In genomic region chr2:195818521-195818920, GRCh38 we compare ENCODE assay signal across 25 cellular contexts.
A peak's percentile ranks its signal among the peaks of the same experiment; 100 is the strongest.
DNase-seq lines count a peak whose midpoint lies in the region; ATAC-seq and TF ChIP-seq lines count a peak whose summit lies in the region.
"Had no signal": no experiment of that assay in that cellular context is flagged by ENCODE, and none has a peak within 500 bp of the region (broad histone marks: within the 10 kb centered on the region; RNA-seq: fewer than 3 reads in every experiment).

No MANE protein-coding gene starts in this region.

- WGBS in IMR-90 (ENCODE audit: extremely low coverage in 2 of 2, insufficient read length in 1 of 2), 2 experiments, result no CpG with 5 or more reads among the region's 3 CpGs

- no peak overlapping the region for H4K5ac ChIP-seq in IMR-90 (ENCODE audit: low read depth, low read length)

- H3K4me2 ChIP-seq in IMR-90 (ENCODE audit: low read depth, low read length), result peak overlapping the region; percentile 49; the same call in 1 of the 2 replicates
- H3K4me2 ChIP-seq: smooth muscle cell had no signal

- no peak overlapping the region for H2AFZ ChIP-seq in IMR-90 (replicated peaks; ENCODE audit: low read length, poor library complexity)

- H3K4me3 ChIP-seq in IMR-90 (ENCODE audit: insufficient read depth, low read depth, low read length) (no peak overlapping the region), colonic mucosa (no peak overlapping the region), mucosa of descending colon (no peak overlapping the region)
- H3K4me3 ChIP-seq: cardiac muscle cell, dorsolateral prefrontal cortex, gastroesophageal sphincter, lung, smooth muscle cell, thoracic aorta had no signal

- no peak overlapping the region for H2BK5ac ChIP-seq in IMR-90 (ENCODE audit: low read depth, low read length, poor library complexity, severe bottlenecking)

- no peaks in the 10 kb centered on the region for H3K27me3 ChIP-seq in IMR-90 (ENCODE audit: control insufficient read depth, insufficient read depth, low read length)
- no peaks in the 10 kb centered on the region for H3K27me3 ChIP-seq in colonic mucosa
- H3K27me3 ChIP-seq: cardiac muscle cell, dorsolateral prefrontal cortex, gastroesophageal sphincter had no signal

- DNase-seq in DMS53 (lab: John Stamatoyannopoulos, UW) (peak; percentile 50), IMR-90 (peak; percentile 90), colonic mucosa (peak; percentile 34), mucosa of descending colon (peak in 2 of 3 donors; percentile 29 to 35), T-helper 9 cell (no peak), ecto neural progenitor cell (ENCODE audit: low spot score) (no peak)
- DNase-seq: activated naive CD4-positive, alpha-beta T cell treated with Interleukin-2 at 50 U/mL for 16 hours; activated T-cell treated with anti-CD3 and anti-CD28 coated beads, Interleukin-2, amount 50 U/mL, for 4 hours; amniotic stem cell; CD4-positive, alpha-beta T cell; dorsolateral prefrontal cortex; kidney; NCI-H1417 treated with DMSO at 0.1 percent for 48 hours; NCI-H2107; nucleus accumbens; stimulated activated CD4-positive, alpha-beta T cell treated with anti-CD3 and anti-CD28 coated beads, Interleukin-2, amount 100 ng/mL, for 48 hours; stimulated activated naive CD4-positive, alpha-beta T cell had no signal

- no peak for TF ChIP-seq POLR2A in IMR-90 (IDR thresholded peaks at IDR 0.05; ENCODE audit: low read depth, low read length)

- H4K20me1 ChIP-seq in IMR-90 (ENCODE audit: insufficient read depth, low read length), result no peaks in the 10 kb centered on the region

- POLR2A ChIA-PET in IMR-90 (lab: Charles Lee; ENCODE audit: unreplicated experiment), result no interaction called here

- H2BK15ac ChIP-seq in IMR-90 (ENCODE audit: low read depth, low read length), result no peak overlapping the region; the same call in 2 of the 3 replicates

- H3K14ac ChIP-seq in IMR-90 (replicated peaks; ENCODE audit: low read depth, low read length), result no peak overlapping the region

- TF ChIP-seq CTCF in IMR-90 (conservative IDR thresholded peaks at IDR 0.05; ENCODE audit: low read depth, low read length), result no peak
- no peak for TF ChIP-seq CTCF in colonic mucosa (IDR thresholded peaks at IDR 0.05)
- no peak for TF ChIP-seq CTCF in mucosa of descending colon (IDR thresholded peaks at IDR 0.05)

- no peaks in the 10 kb centered on the region for H3K79me1 ChIP-seq in IMR-90 (ENCODE audit: low read depth in 1 of 2, low read length in 2 of 2)

- no peak overlapping the region for H2AK5ac ChIP-seq in IMR-90 (ENCODE audit: low read depth, low read length)

- H2BK120ac ChIP-seq in IMR-90 (ENCODE audit: low read depth, low read length), result 0 out of 2 replicates have a peak overlapping the region, but pooled peaks have one; percentile 68

- H3K9me3 ChIP-seq in IMR-90 (ENCODE audit: control insufficient read depth, insufficient read depth, low read length) (no peaks in the 10 kb centered on the region), colonic mucosa (no peaks in the 10 kb centered on the region), mucosa of descending colon (no peaks in the 10 kb centered on the region)
- H3K9me3 ChIP-seq: gastroesophageal sphincter, thoracic aorta had no signal

- intact Hi-C loops in IMR-90 (cut with micrococcal nuclease) (no loop called here), colonic mucosa (cut with DNase I) (no loop called here), mucosa of descending colon (cut with DNase I, micrococcal nuclease) (no loop called here)

- CTCF ChIA-PET in IMR-90 (lab: Yijun Ruan, JAX), result no interaction called here

- H3K27ac ChIP-seq in IMR-90 (ENCODE audit: insufficient read depth, low read length) (no peak overlapping the region), colonic mucosa (no peak overlapping the region)
- H3K27ac ChIP-seq: cardiac muscle cell, dorsolateral prefrontal cortex, gastroesophageal sphincter, thoracic aorta had no signal

- H3K23ac ChIP-seq in IMR-90 (ENCODE audit: low read depth, low read length), result no peak overlapping the region; the same call in 1 of the 2 replicates

- dilution Hi-C loops in IMR-90 (cut with HindIII; ENCODE audit: low sequenced_read_pairs, unreplicated experiment), result no loop called here

- peak overlapping the region; percentile 77; the same call in 1 of the 2 replicates for H3K18ac ChIP-seq in IMR-90 (ENCODE audit: low read depth, low read length)

- H3K56ac ChIP-seq in IMR-90 (ENCODE audit: extremely low read depth, insufficient read depth, low read length), result no peak overlapping the region

- peak overlapping the region; percentile 62; the same call in 1 of the 2 replicates for H3K4ac ChIP-seq in IMR-90 (ENCODE audit: low read depth, low read length)

- H3K9me1 ChIP-seq in IMR-90 (ENCODE audit: insufficient read depth, low read length), result peaks cover 3% of the 10 kb centered on the region; the same call in 1 of the 2 replicates

- H3K4me1 ChIP-seq in IMR-90 (ENCODE audit: control insufficient read depth, insufficient read depth, low read length), result peaks cover 9% of the 10 kb centered on the region
- H3K4me1 ChIP-seq in colonic mucosa, result no peaks in the 10 kb centered on the region
- H3K4me1 ChIP-seq in mucosa of descending colon (ENCODE audit: low read depth), result peaks cover 3% of the 10 kb centered on the region
- H3K4me1 ChIP-seq: gastroesophageal sphincter had no signal

- H3K9ac ChIP-seq in IMR-90 (ENCODE audit: low read depth, low read length) (no peak overlapping the region), colonic mucosa (ENCODE audit: low read depth in 2 of 2, low read length in 2 of 2) (no peak overlapping the region)

- H4K8ac ChIP-seq in IMR-90 (ENCODE audit: low read depth in 2 of 2, low read length in 2 of 2), result 0 out of 4 replicates have a peak overlapping the region, but pooled peaks of 1 of the 2 experiments have one; percentile 27

- peak overlapping the region; percentile 13; the same call in 1 of the 2 replicates for H4K91ac ChIP-seq in IMR-90 (ENCODE audit: insufficient read depth, low read depth, low read length)

- no TSS peak for BruUV-seq in IMR-90 (replicated peaks; lab: Mats Ljungman, UMichigan)

- no peak for TF ChIP-seq RAD21 in IMR-90 (IDR thresholded peaks at IDR 0.05; ENCODE audit: low read length)

- in situ Hi-C loops in IMR-90 (cut with MboI; ENCODE audit: low sequenced_read_pairs), result no loop called here

- H3K36me3 ChIP-seq in IMR-90 (ENCODE audit: control insufficient read depth, insufficient read depth, low read length) (no peaks in the 10 kb centered on the region), colonic mucosa (no peaks in the 10 kb centered on the region), mucosa of descending colon (ENCODE audit: low read depth) (no peaks in the 10 kb centered on the region)
- H3K36me3 ChIP-seq: cardiac muscle cell, gastroesophageal sphincter, thoracic aorta had no signal

- no peak overlapping the region for H2AK9ac ChIP-seq in IMR-90 (replicated peaks; ENCODE audit: low read depth, low read length, poor library complexity)

- H2BK20ac ChIP-seq in IMR-90 (ENCODE audit: low read depth, low read length), result peak overlapping the region; percentile 61; the same call in 1 of the 2 replicates

- ATAC-seq in IMR-90 (ENCODE audit: low read depth) (peak; percentile 88), mucosa of descending colon (peak; percentile 99), HG02884 (IDR thresholded peaks at IDR 0.05; ENCODE audit: unreplicated experiment) (no peak), GM18502 (IDR thresholded peaks at IDR 0.05; ENCODE audit: poor library complexity, unreplicated experiment) (no peak)
- ATAC-seq: activated CD4-positive, CD25-positive, alpha-beta regulatory T cell treated with anti-CD3 and anti-CD28 coated beads, Interleukin-2, amount 50 U/mL, for 24 hours; activated T-cell treated with anti-CD3 and anti-CD28 coated beads, Interleukin-2, amount 50 U/mL, for 4 hours; gastroesophageal sphincter had no signal

TF ChIP-seq in IMR-90, 13 proteins besides CTCF, POLR2A, EP300 and RAD21:
- TF ChIP-seq MAZ (IDR thresholded peaks at IDR 0.05; ENCODE audit: borderline replicate concordance, low read depth, low read length), result no peak
- TF ChIP-seq MAFK (IDR thresholded peaks at IDR 0.05; ENCODE audit: low read depth, low read length), result no peak
- TF ChIP-seq BHLHE40 (IDR thresholded peaks at IDR 0.05; ENCODE audit: low read depth, low read length), result peak; percentile 39
- TF ChIP-seq CEBPB (IDR thresholded peaks at IDR 0.05; ENCODE audit: low read depth, low read length), result no peak

Comparison
In these comparisons a context has a peak if more than half of its experiments do, and no peak if none do; other contexts are left out.
1. DNase-seq: peak in DMS53 (single experiment), IMR-90 (single experiment), colonic mucosa (single experiment) and mucosa of descending colon (2 of 3); none in T-helper 9 cell (single experiment) and ecto neural progenitor cell (single experiment).
2. ATAC-seq: peak in IMR-90 (single experiment) and mucosa of descending colon (single experiment); none in HG02884 (single experiment) and GM18502 (single experiment).